Comparison of ENCODE assay signal across 34 cellular contexts in the genomic region with DNA sequence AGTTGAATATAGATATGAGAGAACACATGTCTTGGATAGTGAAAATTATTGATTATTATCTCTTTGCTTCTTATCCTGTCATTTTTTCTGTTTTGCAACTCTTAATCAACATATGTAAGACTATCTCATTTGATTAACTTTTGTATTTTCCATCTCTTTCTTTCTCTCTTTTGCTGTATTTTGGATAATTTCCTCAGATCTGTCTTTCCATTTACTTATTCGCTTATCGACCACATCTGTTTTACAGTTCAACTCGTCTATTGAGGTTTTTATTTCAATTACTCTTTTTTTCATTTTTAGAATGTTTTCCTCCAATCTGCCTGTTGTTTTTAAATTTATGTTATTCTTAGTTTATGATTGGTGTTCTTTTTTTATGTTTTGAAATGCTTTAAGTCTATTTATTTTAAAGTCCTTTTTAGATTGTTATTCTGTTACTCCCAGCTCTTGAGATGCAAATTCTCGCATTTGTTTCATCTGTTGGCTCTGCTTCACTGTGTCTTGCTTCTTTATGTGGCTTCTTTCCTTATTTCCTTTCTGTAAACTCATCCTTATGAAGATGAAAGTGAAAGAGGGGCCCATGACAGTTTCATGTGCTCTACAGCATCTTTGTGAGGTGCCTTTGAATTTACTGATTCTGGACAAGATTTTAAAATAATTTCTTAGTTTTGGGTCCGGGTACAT.
"Had no signal": no experiment of that assay in that cellular context is flagged by ENCODE, and none has a peak within 500 bp of the region (broad histone marks: within the 10 kb centered on the region; RNA-seq: fewer than 3 reads in every experiment).

No MANE protein-coding gene starts in this region.

- H3K4me3 Mint-ChIP-seq: activated B cell treated with CpG ODN at 0.5 μM for 24 hours; activated CD4-positive, alpha-beta memory T cell treated with anti-CD3 and anti-CD28 coated beads for 36 hours; activated CD4-positive, alpha-beta T cell treated with anti-CD3 and anti-CD28 coated beads for 36 hours; activated CD4-positive, alpha-beta T cell treated with anti-CD3 and anti-CD28 coated beads, Interleukin-2, amount 10 ng/mL, durations not matched to agents 24 days and 14 days; activated CD8-positive, alpha-beta memory T cell treated with anti-CD3 and anti-CD28 coated beads, Interleukin-2, amount 10 ng/mL, durations not matched to agents 7 days and 5 days; activated CD8-positive, alpha-beta T cell treated with anti-CD3 and anti-CD28 coated beads, Interleukin-2, amount 10 ng/mL, durations not matched to agents 7 days and 5 days; activated naive CD4-positive, alpha-beta T cell treated with anti-CD3 and anti-CD28 coated beads, Interleukin-2, amount 10 ng/mL, durations not matched to agents 7 days and 5 days; activated naive CD8-positive, alpha-beta T cell treated with anti-CD3 and anti-CD28 coated beads, Interleukin-2, amount 10 ng/mL, durations not matched to agents 7 days and 5 days; activated T-helper 1 cell treated with anti-CD3 and anti-CD28 coated beads, Interleukin-12 subunit alpha, Interleukin-12 subunit beta, Interleukin-2, Interleukin-4 antibody, amounts not matched to agents 30 ng/mL and 10 ng/mL and 1 ng/mL, durations not matched to agents 14 hours and 24 hours and 36 hours; central memory CD8-positive, alpha-beta T cell; dendritic cell treated with granulocyte-macrophage colony-stimulating factor and Interleukin-4, amounts not matched to agents 40 ng/mL and 50 ng/mL, for 4 days; endodermal cell; T-helper 17 cell; T-helper 2 cell treated with Interferon-gamma antibody and Interleukin-4, amounts not matched to agents 5 μg/mL and 100 μg/mL, for 36 hours had no signal

- ATAC-seq: activated CD4-positive, alpha-beta T cell treated with anti-CD3 and anti-CD28 coated beads for 36 hours; activated CD4-positive, CD25-positive, alpha-beta regulatory T cell treated with anti-CD3 and anti-CD28 coated beads, Interleukin-2, amount 50 U/mL, for 24 hours; activated CD8-positive, alpha-beta memory T cell treated with anti-CD3 and anti-CD28 coated beads, Interleukin-2, amount 10 ng/mL, durations not matched to agents 7 days and 5 days; activated CD8-positive, alpha-beta T cell treated with anti-CD3 and anti-CD28 coated beads, Interleukin-2, amount 10 ng/mL, durations not matched to agents 7 days and 5 days; activated naive CD4-positive, alpha-beta T cell treated with anti-CD3 and anti-CD28 coated beads, Interleukin-2, amount 50 U/mL, for 72 hours; gastrocnemius medialis; heart left ventricle; T-helper 17 cell had no signal

- H3K4me1 Mint-ChIP-seq: activated B cell treated with CpG ODN at 0.5 μM for 24 hours; activated CD4-positive, alpha-beta T cell treated with anti-CD3 and anti-CD28 coated beads for 36 hours; activated CD4-positive, alpha-beta T cell treated with anti-CD3 and anti-CD28 coated beads, Interleukin-2, amount 10 ng/mL, durations not matched to agents 24 days and 14 days; activated CD8-positive, alpha-beta memory T cell treated with anti-CD3 and anti-CD28 coated beads, Interleukin-2, amount 10 ng/mL, durations not matched to agents 7 days and 5 days; activated naive CD4-positive, alpha-beta T cell treated with anti-CD3 and anti-CD28 coated beads, Interleukin-2, amount 10 ng/mL, durations not matched to agents 7 days and 5 days; activated naive CD8-positive, alpha-beta T cell treated with anti-CD3 and anti-CD28 coated beads, Interleukin-2, amount 10 ng/mL, durations not matched to agents 7 days and 5 days; central memory CD8-positive, alpha-beta T cell; T-helper 17 cell had no signal

- H3K27me3 ChIP-seq: brain microvascular endothelial cell, foreskin keratinocyte, heart left ventricle had no signal

- H3K4me3 ChIP-seq: coronary artery, dorsolateral prefrontal cortex, esophagus muscularis mucosa, gastrocnemius medialis, heart left ventricle had no signal

- DNase-seq: activated B cell treated with CpG ODN at 0.5 μM for 24 hours; activated CD4-positive, alpha-beta memory T cell treated with anti-CD3 and anti-CD28 coated beads for 36 hours; activated CD4-positive, alpha-beta T cell treated with anti-CD3 and anti-CD28 coated beads for 36 hours; activated CD4-positive, alpha-beta T cell treated with anti-CD3 and anti-CD28 coated beads, Interleukin-2, amount 10 ng/mL, durations not matched to agents 24 days and 14 days; activated CD8-positive, alpha-beta memory T cell treated with anti-CD3 and anti-CD28 coated beads, Interleukin-2, amount 10 ng/mL, durations not matched to agents 7 days and 5 days; activated CD8-positive, alpha-beta memory T cell treated with anti-CD3 and anti-CD28 coated beads, Interleukin-2, amount 50 U/mL, for 4 hours; activated CD8-positive, alpha-beta T cell treated with anti-CD3 and anti-CD28 coated beads, Interleukin-2, amount 10 ng/mL, durations not matched to agents 7 days and 5 days; activated effector memory CD4-positive, alpha-beta T cell treated with anti-CD3 and anti-CD28 coated beads, Interleukin-2, amount 50 U/mL, for 16 hours; activated naive CD4-positive, alpha-beta T cell treated with anti-CD3 and anti-CD28 coated beads, Interleukin-2, amount 10 ng/mL, durations not matched to agents 7 days and 5 days; activated naive CD8-positive, alpha-beta T cell treated with anti-CD3 and anti-CD28 coated beads, Interleukin-2, amount 10 ng/mL, durations not matched to agents 7 days and 5 days; activated T-cell treated with anti-CD3 and anti-CD28 coated beads, Interleukin-2, amount 50 U/mL, for 1 hour; activated T-cell treated with anti-CD3 and anti-CD28 coated beads, Interleukin-2, amount 50 U/mL, for 48 hours; anterior cingulate cortex; brain microvascular endothelial cell; dorsolateral prefrontal cortex; effector memory CD4-positive, alpha-beta T cell; endodermal cell; erythroblast; gastrocnemius medialis; glutamatergic neuron; heart left ventricle; T-helper 17 cell; T1000; WERI-Rb-1 had no signal

- H3K27me3 Mint-ChIP-seq: activated B cell treated with CpG ODN at 0.5 μM for 24 hours; activated CD4-positive, alpha-beta T cell treated with anti-CD3 and anti-CD28 coated beads, Interleukin-2, amount 10 ng/mL, durations not matched to agents 24 days and 14 days; activated CD8-positive, alpha-beta memory T cell treated with anti-CD3 and anti-CD28 coated beads, Interleukin-2, amount 10 ng/mL, durations not matched to agents 7 days and 5 days; activated naive CD4-positive, alpha-beta T cell treated with anti-CD3 and anti-CD28 coated beads, Interleukin-2, amount 10 ng/mL, durations not matched to agents 7 days and 5 days; activated naive CD8-positive, alpha-beta T cell treated with anti-CD3 and anti-CD28 coated beads, Interleukin-2, amount 10 ng/mL, durations not matched to agents 7 days and 5 days; dendritic cell treated with granulocyte-macrophage colony-stimulating factor and Interleukin-4, amounts not matched to agents 40 ng/mL and 50 ng/mL, for 4 days had no signal

- H3K4me1 ChIP-seq: esophagus muscularis mucosa, gastrocnemius medialis had no signal

- H3K36me3 ChIP-seq: brain microvascular endothelial cell, esophagus muscularis mucosa, gastrocnemius medialis, heart left ventricle, WERI-Rb-1 had no signal

- H3K36me3 Mint-ChIP-seq: activated CD4-positive, alpha-beta memory T cell treated with anti-CD3 and anti-CD28 coated beads for 36 hours; activated CD8-positive, alpha-beta memory T cell treated with anti-CD3 and anti-CD28 coated beads, Interleukin-2, amount 10 ng/mL, durations not matched to agents 7 days and 5 days; activated naive CD4-positive, alpha-beta T cell treated with anti-CD3 and anti-CD28 coated beads, Interleukin-2, amount 10 ng/mL, durations not matched to agents 7 days and 5 days; activated naive CD4-positive, alpha-beta T cell treated with anti-CD3 and anti-CD28 coated beads, Interleukin-2, amount 50 U/mL, for 72 hours; activated naive CD8-positive, alpha-beta T cell treated with anti-CD3 and anti-CD28 coated beads, Interleukin-2, amount 10 ng/mL, durations not matched to agents 7 days and 5 days had no signal

- H3K27ac Mint-ChIP-seq: activated B cell treated with CpG ODN at 0.5 μM for 24 hours; activated CD4-positive, alpha-beta memory T cell treated with anti-CD3 and anti-CD28 coated beads for 36 hours; activated CD4-positive, alpha-beta T cell treated with anti-CD3 and anti-CD28 coated beads for 36 hours; activated CD4-positive, alpha-beta T cell treated with anti-CD3 and anti-CD28 coated beads, Interleukin-2, amount 10 ng/mL, durations not matched to agents 24 days and 14 days; activated CD8-positive, alpha-beta memory T cell treated with anti-CD3 and anti-CD28 coated beads, Interleukin-2, amount 10 ng/mL, durations not matched to agents 7 days and 5 days; activated CD8-positive, alpha-beta T cell treated with anti-CD3 and anti-CD28 coated beads, Interleukin-2, amount 10 ng/mL, durations not matched to agents 7 days and 5 days; activated naive CD4-positive, alpha-beta T cell treated with anti-CD3 and anti-CD28 coated beads, Interleukin-2, amount 10 ng/mL, durations not matched to agents 7 days and 5 days; activated naive CD4-positive, alpha-beta T cell treated with anti-CD3 and anti-CD28 coated beads, Interleukin-2, amount 50 U/mL, for 72 hours; activated naive CD8-positive, alpha-beta T cell treated with anti-CD3 and anti-CD28 coated beads, Interleukin-2, amount 10 ng/mL, durations not matched to agents 7 days and 5 days; activated T-helper 1 cell treated with anti-CD3 and anti-CD28 coated beads, Interleukin-12 subunit alpha, Interleukin-12 subunit beta, Interleukin-2, Interleukin-4 antibody, amounts not matched to agents 30 ng/mL and 10 ng/mL and 1 ng/mL, durations not matched to agents 14 hours and 24 hours and 36 hours; activated T-helper 2 cell treated with anti-CD3 and anti-CD28 coated beads, Interferon-gamma antibody, Interleukin-2, Interleukin-4, amounts not matched to agents 10 μg/mL and 5 μg/mL and 100 μg/mL, durations not matched to agents 14 hours and 24 hours and 36 hours; dendritic cell treated with granulocyte-macrophage colony-stimulating factor and Interleukin-4, amounts not matched to agents 40 ng/mL and 50 ng/mL, for 4 days; endodermal cell; T-helper 17 cell; T-helper 2 cell treated with Interferon-gamma antibody and Interleukin-4, amounts not matched to agents 5 μg/mL and 100 μg/mL, for 36 hours had no signal

- H3K27ac ChIP-seq: brain microvascular endothelial cell, coronary artery, dorsolateral prefrontal cortex, esophagus muscularis mucosa, foreskin keratinocyte, gastrocnemius medialis, heart left ventricle, WERI-Rb-1 had no signal

- H3K9me3 ChIP-seq: gastrocnemius medialis had no signal

- H3K9me3 Mint-ChIP-seq: activated CD4-positive, alpha-beta T cell treated with anti-CD3 and anti-CD28 coated beads, Interleukin-2, amount 10 ng/mL, durations not matched to agents 24 days and 14 days had no signal
